17 cellular contexts compared by ENCODE assay signal in genomic region chr7:99104631-99105030, GRCh38. TPM values are rescaled to one million over a fixed set of nuclear protein-coding genes. Genes with fewer than 3 reads are reported as not detected.
DNase-seq lines count a peak whose midpoint lies in the region; ATAC-seq and TF ChIP-seq lines count a peak whose summit lies in the region.
"Had no signal": no experiment of that assay in that cellular context is flagged by ENCODE, and none has a peak within 500 bp of the region (broad histone marks: within the 10 kb centered on the region; RNA-seq: fewer than 3 reads in every experiment).

No MANE protein-coding gene starts in this region.

- H3K27me3 Mint-ChIP-seq in activated naive CD4-positive, alpha-beta T cell treated with anti-CD3 and anti-CD28 coated beads for 36 hours (ENCODE audit: low read depth) = no peaks in the 10 kb centered on the region

- in situ Hi-C loops in brain microvascular endothelial cell (cut with HindIII; ENCODE audit: low pct_ligation_motif_present, low sequenced_read_pairs) = no loop called here

- no peak overlapping the region for H2AFZ ChIP-seq in osteoblast (ENCODE audit: low read length)

- H3K9me3 ChIP-seq in osteoblast (ENCODE audit: low read depth, low read length) (no peaks in the 10 kb centered on the region), tibial artery (no peaks in the 10 kb centered on the region)
- H3K9me3 ChIP-seq: MG63 had no signal

- TF ChIP-seq CTCF in brain microvascular endothelial cell (IDR thresholded peaks at IDR 0.05; ENCODE audit: low read depth, low read length, missing control alignments) (no peak), osteoblast (IDR thresholded peaks at IDR 0.05; ENCODE audit: extremely low read depth, low read depth, low read length) (no peak), tibial artery (IDR thresholded peaks at IDR 0.05) (no peak)

- peaks cover 5% of the 10 kb centered on the region for H3K9me3 Mint-ChIP-seq in activated naive CD4-positive, alpha-beta T cell treated with anti-CD3 and anti-CD28 coated beads for 36 hours

- CTCF ChIA-PET in activated naive CD4-positive, alpha-beta T cell treated with anti-CD3 and anti-CD28 coated beads for 36 hours (lab: Charles Lee) = interaction anchor here (1.6 kb wide), 1 partner anchor 209 kb away, joined by 4 read pairs; no protein-coding TSS in a partner anchor

- peak overlapping the region; percentile 5 for H3K4me2 ChIP-seq in osteoblast (ENCODE audit: insufficient read depth, low read length)
- H3K4me2 ChIP-seq: KMS-11 had no signal

- H4K20me1 ChIP-seq in osteoblast (ENCODE audit: insufficient read depth, low read length) = peaks cover 18% of the 10 kb centered on the region

- H3K27me3 ChIP-seq in brain microvascular endothelial cell (replicated peaks) = no peaks in the 10 kb centered on the region
- H3K27me3 ChIP-seq in osteoblast (ENCODE audit: insufficient read depth, low read length) = no peaks in the 10 kb centered on the region
- no peaks in the 10 kb centered on the region for H3K27me3 ChIP-seq in tibial artery
- H3K27me3 ChIP-seq: MG63 had no signal

- no peaks in the 10 kb centered on the region for H3K36me3 ChIP-seq in brain microvascular endothelial cell (replicated peaks)
- no peaks in the 10 kb centered on the region for H3K36me3 ChIP-seq in osteoblast (ENCODE audit: insufficient read depth, low read length)
- no peaks in the 10 kb centered on the region for H3K36me3 ChIP-seq in tibial artery
- H3K36me3 ChIP-seq: MG63 had no signal

- ATAC-seq in GM19397 (IDR thresholded peaks at IDR 0.05; ENCODE audit: unreplicated experiment) = no peak

- H3K4me1 ChIP-seq in osteoblast (ENCODE audit: insufficient read depth, low read length) = peaks cover 60% of the 10 kb centered on the region
- H3K4me1 ChIP-seq in tibial artery = peaks cover 5 to 99% (median 77%) of the 10 kb centered on the region in 4 donors

- DNase-seq in activated naive CD4-positive, alpha-beta T cell treated with anti-CD3 and anti-CD28 coated beads for 36 hours = no peak
- no peak for DNase-seq in activated naive CD4-positive, alpha-beta T cell (lab: John Stamatoyannopoulos, UW)
- no peak for DNase-seq in brain microvascular endothelial cell
- no peak for DNase-seq in osteoblast (ENCODE audit: insufficient read length, low spot score, missing footprints)
- DNase-seq in tibial artery = no peak
- no peak for DNase-seq in NCI-H2107 (lab: John Stamatoyannopoulos, UW)
- no peak for DNase-seq in GOT3 (lab: John Stamatoyannopoulos, UW)
- DNase-seq: 8988T, C1 segment of cervical spinal cord, GF-D8, MG63, NCI-H1092, NCI-H226, NCI-H524 treated with DMSO at 0.1 percent for 48 hours, SHP77 treated with DMSO at 0.1 percent for 48 hours had no signal

- H3K27ac Mint-ChIP-seq in activated naive CD4-positive, alpha-beta T cell treated with anti-CD3 and anti-CD28 coated beads for 36 hours = peak overlapping the region; percentile 46

- peaks cover 66% of the 10 kb centered on the region for H3K4me1 Mint-ChIP-seq in activated naive CD4-positive, alpha-beta T cell treated with anti-CD3 and anti-CD28 coated beads for 36 hours (ENCODE audit: low read depth)

- H3K79me2 ChIP-seq in osteoblast (ENCODE audit: insufficient read depth, low read length) = peaks cover 71% of the 10 kb centered on the region

- H3K4me3 ChIP-seq in brain microvascular endothelial cell (ENCODE audit: low read depth, low read length) (no peak overlapping the region), osteoblast (ENCODE audit: insufficient read depth, low read length) (no peak overlapping the region), tibial artery (no peak overlapping the region)
- H3K4me3 ChIP-seq: MG63 had no signal

- no peak overlapping the region for H3K4me3 Mint-ChIP-seq in activated naive CD4-positive, alpha-beta T cell treated with anti-CD3 and anti-CD28 coated beads for 36 hours

- H3K36me3 Mint-ChIP-seq in activated naive CD4-positive, alpha-beta T cell treated with anti-CD3 and anti-CD28 coated beads for 36 hours (ENCODE audit: low read depth) = peaks cover 8% of the 10 kb centered on the region

- intact Hi-C loops in activated naive CD4-positive, alpha-beta T cell treated with anti-CD3 and anti-CD28 coated beads for 36 hours (cut with micrococcal nuclease) = no loop called here
- intact Hi-C loops in tibial artery (cut with DNase I; ENCODE audit: low total_unique reads) = no loop called here

- peak overlapping the region; percentile 97 for H3K27ac ChIP-seq in brain microvascular endothelial cell
- peak overlapping the region; percentile 95 for H3K27ac ChIP-seq in osteoblast (ENCODE audit: low read depth, low read length)
- H3K27ac ChIP-seq in tibial artery = peak overlapping the region; percentile 84 to 93
- H3K27ac ChIP-seq: KMS-11 had no signal

RNA-seq across cellular contexts. Expression of gene SMURF1, which starts 39.3 kb away (rescaled TPM):
- total RNA-seq in activated naive CD4-positive, alpha-beta T cell treated with anti-CD3 and anti-CD28 coated beads for 36 hours = 10 to 100 TPM; 10.1 to 11.1 TPM
- total RNA-seq in osteoblast = 20.6 and 23.5 TPM in 2 replicates
